Comparison of ENCODE assay signal across 8 cellular contexts in the genomic region with DNA sequence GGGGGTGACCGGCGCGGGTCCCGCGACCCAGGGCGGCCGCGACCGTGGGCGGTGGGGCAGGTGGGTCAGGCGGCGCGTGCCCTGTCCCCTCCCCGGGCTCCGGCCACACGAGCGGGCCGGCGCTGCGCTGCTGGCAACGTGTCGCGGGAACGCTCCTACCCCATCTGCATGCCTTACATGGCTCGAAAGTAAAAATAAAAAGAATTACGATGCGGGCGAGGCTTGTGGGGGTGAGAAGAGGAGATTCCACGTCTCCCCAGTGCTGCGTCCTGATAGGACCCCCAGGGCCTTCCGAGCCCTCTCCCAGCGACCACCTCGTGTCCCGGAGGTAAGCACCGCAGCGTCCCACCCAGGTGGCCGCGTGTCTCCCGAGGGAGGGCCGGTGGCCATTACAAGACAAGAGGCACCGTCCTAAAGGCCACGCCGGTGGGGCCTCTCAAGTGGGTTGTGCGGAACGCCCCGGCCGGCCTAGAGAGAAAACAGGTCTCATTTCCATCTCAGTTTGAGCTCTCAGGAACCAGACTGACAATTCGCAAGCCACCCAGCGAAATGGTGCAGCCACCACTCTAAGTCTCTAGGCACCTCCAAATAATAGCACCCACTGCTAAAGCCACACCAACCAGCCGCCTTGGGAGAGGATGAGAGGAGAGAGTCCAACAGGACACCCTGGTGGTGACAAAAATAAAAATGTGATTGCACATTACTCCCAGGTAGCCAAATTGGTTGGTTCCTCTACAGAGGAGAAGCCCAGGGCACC. TPM values are rescaled to one million over a fixed set of nuclear protein-coding genes. Genes with fewer than 3 reads are reported as not detected.
DNase-seq lines count a peak whose midpoint lies in the region; ATAC-seq lines count a peak whose summit lies in the region.

No MANE protein-coding gene starts in this region.

- H3K4me1 ChIP-seq in NT2/D1 (ENCODE audit: insufficient read depth, insufficient read length), result no peaks in the 10 kb centered on the region
- H3K4me1 ChIP-seq in esophagus (ENCODE audit: control insufficient read depth in 2 of 2, insufficient read depth in 2 of 2, low read length in 1 of 2), result peaks cover 0 to 6% of the 10 kb centered on the region in 2 donors

- peak overlapping the region; percentile 93 to 98 (median 96) for H3K4me3 Mint-ChIP-seq in naive B cell

- peaks cover 34 to 71% (median 49%) of the 10 kb centered on the region in 3 donors for H3K4me1 Mint-ChIP-seq in naive B cell

- H3K27ac ChIP-seq in esophagus (ENCODE audit: low read depth in 2 of 2, low read length in 1 of 2) (peak overlapping the region; percentile 95 to 97), substantia nigra (ENCODE audit: low read depth, low read length, poor library complexity, severe bottlenecking) (peak overlapping the region; percentile 79)

- H3K9me3 ChIP-seq in NT2/D1 (ENCODE audit: insufficient read depth, low read length), result no peaks in the 10 kb centered on the region
- no peaks in the 10 kb centered on the region for H3K9me3 ChIP-seq in esophagus (ENCODE audit: control insufficient read depth in 2 of 2, insufficient read depth in 1 of 2, low read depth in 1 of 2, low read length in 1 of 2)

- H3K4me3 ChIP-seq in NT2/D1 (ENCODE audit: insufficient read length, low read depth), result peak overlapping the region; percentile 76
- peak overlapping the region; percentile 86 to 90 for H3K4me3 ChIP-seq in esophagus (ENCODE audit: low read depth in 1 of 2, low read length in 2 of 2)

- DNase-seq in COLO668 (lab: John Stamatoyannopoulos, UW; ENCODE audit: unreplicated experiment), result peak; percentile 79
- no peak for DNase-seq in NT2/D1 (ENCODE audit: low read depth, low spot score)
- DNase-seq in activated T-cell treated with anti-CD3 and anti-CD28 coated beads for 1 hour (ENCODE audit: low read depth), result peak; percentile 43
- peak; percentile 71 for DNase-seq in naive B cell
- DNase-seq in substantia nigra (lab: John Stamatoyannopoulos, UW), result peak in 35 of 49 donors; percentile 13 to 79 (median 52)

- H3K36me3 Mint-ChIP-seq in naive B cell, result peaks cover 0 to 15% of the 10 kb centered on the region in 2 donors

- H3K27me3 ChIP-seq in NT2/D1 (ENCODE audit: insufficient read depth, insufficient read length), result no peaks in the 10 kb centered on the region
- no peaks in the 10 kb centered on the region for H3K27me3 ChIP-seq in esophagus (ENCODE audit: control insufficient read depth in 1 of 2, insufficient read depth in 2 of 2, low read length in 2 of 2)

- H3K27me3 Mint-ChIP-seq in naive B cell, result no peaks in the 10 kb centered on the region

- H3K9ac ChIP-seq in NT2/D1 (ENCODE audit: insufficient read length, low read depth), result peak overlapping the region; percentile 96

- 2% methylated on average over 45 to 50 of the region's 50 CpGs for WGBS in esophagus, 2 donors

- ATAC-seq in GM19372 (IDR thresholded peaks at IDR 0.05; ENCODE audit: low read depth, unreplicated experiment) (peak; percentile 27), HG03469 (IDR thresholded peaks at IDR 0.05; ENCODE audit: unreplicated experiment) (peak; percentile 37), naive B cell (ENCODE audit: low read depth in 2 of 2) (peak; percentile 56 to 57)

- no peaks in the 10 kb centered on the region for H3K9me3 Mint-ChIP-seq in naive B cell

- peaks cover 12% of the 10 kb centered on the region for H3K36me3 ChIP-seq in NT2/D1 (ENCODE audit: insufficient read depth, insufficient read length, low read length)
- H3K36me3 ChIP-seq in esophagus (ENCODE audit: control insufficient read depth in 2 of 2, insufficient read depth in 2 of 2, low read length in 1 of 2), result peaks cover 0 to 4% of the 10 kb centered on the region in 2 donors

- H3K27ac Mint-ChIP-seq in naive B cell, result peak overlapping the region; percentile 93 to 98 (median 96)

RNA-seq across cellular contexts. Expression of a gene that starts 0.6 kb away (rescaled TPM):
- polyA plus RNA-seq in esophagus, result 10 to 100 TPM; 10.3 to 14.1 TPM
- 10 to 100 TPM; 47.8 to 77.5 (median 58.7) TPM for polyA plus RNA-seq in naive B cell (ENCODE audit: low read depth in 6 of 6)
